1 cellular context compared by ENCODE assay signal in genomic region chr6:43584892-43585570, GRCh38.
TF ChIP-seq lines count a peak whose summit lies in the region.

No MANE protein-coding gene starts in this region.

TF ChIP-seq in SK-N-SH treated with all-trans-retinoic acid at 6 μM for 48 hours, 23 proteins besides CTCF, POLR2A, EP300 and RAD21 (continued from another document):
- TF ChIP-seq CREB5 (CRISPR knock-in tag; IDR thresholded peaks at IDR 0.05; ENCODE audit: low read depth) (no peak), GLIS3 (CRISPR knock-in tag; IDR thresholded peaks at IDR 0.05) (no peak), ARNTL (CRISPR knock-in tag; IDR thresholded peaks at IDR 0.05; ENCODE audit: borderline replicate concordance, low read depth) (no peak), CSDC2 (CRISPR knock-in tag; IDR thresholded peaks at IDR 0.05) (no peak), SNAI2 (CRISPR knock-in tag; IDR thresholded peaks at IDR 0.05) (no peak), ZFP3 (CRISPR knock-in tag; IDR thresholded peaks at IDR 0.05) (no peak), BACH2 (CRISPR knock-in tag; IDR thresholded peaks at IDR 0.05; ENCODE audit: borderline replicate concordance) (no peak), CSRNP3 (CRISPR knock-in tag; IDR thresholded peaks at IDR 0.05) (no peak), ZNF565 (CRISPR knock-in tag; conservative IDR thresholded peaks at IDR 0.05; ENCODE audit: low read depth) (no peak), PPARA (CRISPR knock-in tag; IDR thresholded peaks at IDR 0.05; ENCODE audit: borderline replicate concordance) (no peak)
